8 cellular contexts compared by ENCODE assay signal in genomic region chr18:682416-682815, GRCh38. TPM values are rescaled to one million over a fixed set of nuclear protein-coding genes. Genes with fewer than 3 reads are reported as not detected.
DNase-seq lines count a peak whose midpoint lies in the region; ATAC-seq and TF ChIP-seq lines count a peak whose summit lies in the region.
"Not testable (repeated sequence)": the region's sequence is repeated elsewhere in the genome, so short reads cannot be mapped to it uniquely, and the experiment has no call there.

No MANE protein-coding gene starts in this region.

- intact Hi-C loops in Caco-2 (cut with micrococcal nuclease; ENCODE audit: unreplicated experiment), result loop anchor here (2.0 kb wide), 1 partner anchor 28 kb away; no protein-coding TSS in a partner anchor

- CTCF ChIA-PET in Caco-2 (lab: Charles Lee), result interaction anchor here (0.7 to 1.4 kb wide), 3 partner anchors 58 to 159 kb away, joined by 3 to 6 read pairs (median 3); no protein-coding TSS in a partner anchor
- CTCF ChIA-PET in activated CD4-positive, alpha-beta T cell treated with anti-CD3 and anti-CD28 coated beads, Interleukin-2, amount 10 ng/mL, durations not matched to agents 7 days and 5 days (lab: Charles Lee), result interaction anchor here (0.8 to 3.3 kb wide), 9 partner anchors 10 to 157 kb away, joined by 3 to 16 read pairs (median 3); partner anchors contain the start of genes ENOSF1 and TYMS

- not testable (repeated sequence) for BruUV-seq in Caco-2 (replicated peaks; lab: Mats Ljungman, UMichigan)

- peak overlapping the region; percentile 29 for H3K4me2 ChIP-seq in BLaER1

- DNase-seq in Caco-2; activated CD4-positive, alpha-beta T cell treated with anti-CD3 and anti-CD28 coated beads, Interleukin-2, amount 10 ng/mL, durations not matched to agents 7 days and 5 days; activated T-cell treated with anti-CD3 and anti-CD28 coated beads, Interleukin-2, amount 50 U/mL, for 24 hours; activated naive CD4-positive, alpha-beta T cell treated with anti-CD3 and anti-CD28 coated beads, Interleukin-2, amount 50 U/mL, for 72 hours (ENCODE audit: low spot score in 2 of 2); stimulated activated effector memory CD8-positive, alpha-beta T cell treated with anti-CD3 and anti-CD28 coated beads, Interleukin-12 subunit alpha, Interleukin-12 subunit beta, amount 100 ng/mL, for 72 hours (ENCODE audit: low spot score in 2 of 2): not testable (repeated sequence)
- peak; percentile 64 to 87 for DNase-seq in erythroblast (lab: John Stamatoyannopoulos, UW)

- H3K36me3 ChIP-seq in BLaER1, result peaks cover 27% of the 10 kb centered on the region
- not testable (repeated sequence) for H3K36me3 ChIP-seq in Caco-2 (ENCODE audit: control insufficient read depth, insufficient read depth, low read length)

- not testable (repeated sequence) for TF ChIP-seq CTCF in Caco-2 (IDR thresholded peaks at IDR 0.05; ENCODE audit: insufficient read depth in 1 of 2, low read depth in 1 of 2, low read length in 1 of 2, severe bottlenecking in 1 of 2, unreplicated experiment in 1 of 2)

- H3K9ac ChIP-seq in BLaER1, result not testable (repeated sequence)

- peaks cover 38% of the 10 kb centered on the region for H3K4me1 Mint-ChIP-seq in Caco-2 (ENCODE audit: low read depth, unreplicated experiment)
- peaks cover 20% of the 10 kb centered on the region for H3K4me1 Mint-ChIP-seq in T-helper 1 cell treated with Interleukin-12 subunit alpha and Interleukin-12 subunit beta and Interleukin-4 antibody, amounts not matched to agents 30 μg/mL and 1 μg/mL, for 36 hours (ENCODE audit: low read depth)
- H3K4me1 Mint-ChIP-seq in activated CD4-positive, alpha-beta T cell treated with anti-CD3 and anti-CD28 coated beads, Interleukin-2, amount 10 ng/mL, durations not matched to agents 7 days and 5 days, result peaks cover 28% of the 10 kb centered on the region
- H3K4me1 Mint-ChIP-seq in activated T-cell treated with anti-CD3 and anti-CD28 coated beads, Interleukin-2, amount 50 U/mL, for 24 hours (ENCODE audit: low read depth), result peaks cover 21% of the 10 kb centered on the region
- peaks cover 42% of the 10 kb centered on the region for H3K4me1 Mint-ChIP-seq in stimulated activated effector memory CD8-positive, alpha-beta T cell treated with anti-CD3 and anti-CD28 coated beads, Interleukin-12 subunit alpha, Interleukin-12 subunit beta, amount 100 ng/mL, for 72 hours

- H3K27ac ChIP-seq in BLaER1, result not testable (repeated sequence)

- H3K27me3 ChIP-seq in BLaER1; Caco-2 (replicated peaks; ENCODE audit: control insufficient read depth, insufficient read depth, low read length): not testable (repeated sequence)

- H3K27ac Mint-ChIP-seq in Caco-2 (ENCODE audit: unreplicated experiment), result peak overlapping the region; percentile 71
- peak overlapping the region; percentile 98 for H3K27ac Mint-ChIP-seq in T-helper 1 cell treated with Interleukin-12 subunit alpha and Interleukin-12 subunit beta and Interleukin-4 antibody, amounts not matched to agents 30 μg/mL and 1 μg/mL, for 36 hours
- H3K27ac Mint-ChIP-seq in activated CD4-positive, alpha-beta T cell treated with anti-CD3 and anti-CD28 coated beads, Interleukin-2, amount 10 ng/mL, durations not matched to agents 7 days and 5 days, result peak overlapping the region; percentile 94
- peak overlapping the region; percentile 88 for H3K27ac Mint-ChIP-seq in activated T-cell treated with anti-CD3 and anti-CD28 coated beads, Interleukin-2, amount 50 U/mL, for 24 hours
- peak overlapping the region; percentile 79 to 89 for H3K27ac Mint-ChIP-seq in activated naive CD4-positive, alpha-beta T cell treated with anti-CD3 and anti-CD28 coated beads, Interleukin-2, amount 50 U/mL, for 72 hours
- H3K27ac Mint-ChIP-seq in stimulated activated effector memory CD8-positive, alpha-beta T cell treated with anti-CD3 and anti-CD28 coated beads, Interleukin-12 subunit alpha, Interleukin-12 subunit beta, amount 100 ng/mL, for 72 hours, result peak overlapping the region; percentile 93

- peaks cover 69% of the 10 kb centered on the region for H3K36me3 Mint-ChIP-seq in Caco-2 (ENCODE audit: insufficient read depth, unreplicated experiment)
- peaks cover 38% of the 10 kb centered on the region for H3K36me3 Mint-ChIP-seq in T-helper 1 cell treated with Interleukin-12 subunit alpha and Interleukin-12 subunit beta and Interleukin-4 antibody, amounts not matched to agents 30 μg/mL and 1 μg/mL, for 36 hours (ENCODE audit: low read depth)
- peaks cover 52% of the 10 kb centered on the region for H3K36me3 Mint-ChIP-seq in activated CD4-positive, alpha-beta T cell treated with anti-CD3 and anti-CD28 coated beads, Interleukin-2, amount 10 ng/mL, durations not matched to agents 7 days and 5 days (ENCODE audit: low read depth)
- H3K36me3 Mint-ChIP-seq in activated T-cell treated with anti-CD3 and anti-CD28 coated beads, Interleukin-2, amount 50 U/mL, for 24 hours (ENCODE audit: low read depth), result peaks cover 97% of the 10 kb centered on the region
- H3K36me3 Mint-ChIP-seq in activated naive CD4-positive, alpha-beta T cell treated with anti-CD3 and anti-CD28 coated beads, Interleukin-2, amount 50 U/mL, for 72 hours, result peaks cover 36 to 44% of the 10 kb centered on the region in 2 donors
- H3K36me3 Mint-ChIP-seq in stimulated activated effector memory CD8-positive, alpha-beta T cell treated with anti-CD3 and anti-CD28 coated beads, Interleukin-12 subunit alpha, Interleukin-12 subunit beta, amount 100 ng/mL, for 72 hours, result peaks cover 100% of the 10 kb centered on the region

- not testable (repeated sequence) for H3K4me1 ChIP-seq in BLaER1
- peaks cover 49% of the 10 kb centered on the region for H3K4me1 ChIP-seq in Caco-2

- H3K27me3 Mint-ChIP-seq in Caco-2 (ENCODE audit: insufficient read depth, unreplicated experiment); T-helper 1 cell treated with Interleukin-12 subunit alpha and Interleukin-12 subunit beta and Interleukin-4 antibody, amounts not matched to agents 30 μg/mL and 1 μg/mL, for 36 hours (ENCODE audit: low read depth); activated CD4-positive, alpha-beta T cell treated with anti-CD3 and anti-CD28 coated beads, Interleukin-2, amount 10 ng/mL, durations not matched to agents 7 days and 5 days; activated T-cell treated with anti-CD3 and anti-CD28 coated beads, Interleukin-2, amount 50 U/mL, for 24 hours: not testable (repeated sequence)

- TF ChIP-seq POLR2A in erythroblast (IDR thresholded peaks at IDR 0.05; ENCODE audit: low read length), result not testable (repeated sequence)

- H3K9me3 Mint-ChIP-seq in Caco-2 (ENCODE audit: unreplicated experiment); T-helper 1 cell treated with Interleukin-12 subunit alpha and Interleukin-12 subunit beta and Interleukin-4 antibody, amounts not matched to agents 30 μg/mL and 1 μg/mL, for 36 hours; activated CD4-positive, alpha-beta T cell treated with anti-CD3 and anti-CD28 coated beads, Interleukin-2, amount 10 ng/mL, durations not matched to agents 7 days and 5 days; activated T-cell treated with anti-CD3 and anti-CD28 coated beads, Interleukin-2, amount 50 U/mL, for 24 hours; activated naive CD4-positive, alpha-beta T cell treated with anti-CD3 and anti-CD28 coated beads, Interleukin-2, amount 50 U/mL, for 72 hours; stimulated activated effector memory CD8-positive, alpha-beta T cell treated with anti-CD3 and anti-CD28 coated beads, Interleukin-12 subunit alpha, Interleukin-12 subunit beta, amount 100 ng/mL, for 72 hours: not testable (repeated sequence)

- H3K4me3 ChIP-seq in BLaER1; Caco-2 (ENCODE audit: low read depth, low read length): not testable (repeated sequence)

- not testable (repeated sequence) for H3K9me3 ChIP-seq in BLaER1, Caco-2

- not testable (repeated sequence) for H4K20me1 ChIP-seq in BLaER1

- POLR2A ChIA-PET in Caco-2 (lab: Charles Lee), result interaction anchor here (0.6 to 1.1 kb wide), 2 partner anchors 24 to 153 kb away, joined by 6 to 10 read pairs; no protein-coding TSS in a partner anchor
- POLR2A ChIA-PET in activated CD4-positive, alpha-beta T cell treated with anti-CD3 and anti-CD28 coated beads, Interleukin-2, amount 10 ng/mL, durations not matched to agents 7 days and 5 days (lab: Charles Lee), result interaction anchor here (1.0 kb wide), 2 partner anchors 9 to 24 kb away, joined by 3 to 5 read pairs; no protein-coding TSS in a partner anchor

- not testable (repeated sequence) for ATAC-seq in activated naive CD4-positive, alpha-beta T cell treated with anti-CD3 and anti-CD28 coated beads, Interleukin-2, amount 50 U/mL, for 72 hours; stimulated activated effector memory CD8-positive, alpha-beta T cell treated with anti-CD3 and anti-CD28 coated beads, Interleukin-12 subunit alpha, Interleukin-12 subunit beta, amount 100 ng/mL, for 72 hours

- H3K4me3 Mint-ChIP-seq in Caco-2 (ENCODE audit: unreplicated experiment); T-helper 1 cell treated with Interleukin-12 subunit alpha and Interleukin-12 subunit beta and Interleukin-4 antibody, amounts not matched to agents 30 μg/mL and 1 μg/mL, for 36 hours; activated CD4-positive, alpha-beta T cell treated with anti-CD3 and anti-CD28 coated beads, Interleukin-2, amount 10 ng/mL, durations not matched to agents 7 days and 5 days; activated T-cell treated with anti-CD3 and anti-CD28 coated beads, Interleukin-2, amount 50 U/mL, for 24 hours: not testable (repeated sequence)
- peak overlapping the region; percentile 25 for H3K4me3 Mint-ChIP-seq in stimulated activated effector memory CD8-positive, alpha-beta T cell treated with anti-CD3 and anti-CD28 coated beads, Interleukin-12 subunit alpha, Interleukin-12 subunit beta, amount 100 ng/mL, for 72 hours

RNA-seq across cellular contexts. Expression of gene TYMS, which starts 25.0 kb away (rescaled TPM):
- total RNA-seq in Caco-2 (2022), result 140 and 143 TPM in 2 replicates
- total RNA-seq in activated CD4-positive, alpha-beta T cell treated with anti-CD3 and anti-CD28 coated beads, Interleukin-2, amount 10 ng/mL, durations not matched to agents 7 days and 5 days, result 100 to 1,000 TPM; 421 to 478 TPM
- 100 to 1,000 TPM; 344 to 378 TPM for total RNA-seq in activated naive CD4-positive, alpha-beta T cell treated with anti-CD3 and anti-CD28 coated beads, Interleukin-2, amount 50 U/mL, for 72 hours

RNA-seq across cellular contexts. Expression of gene ENOSF1, which starts 30.0 kb away (rescaled TPM):
- total RNA-seq in Caco-2 (2022), result 112 and 114 TPM in 2 replicates
- 10 to 100 TPM; 67.2 to 70.3 TPM for total RNA-seq in activated CD4-positive, alpha-beta T cell treated with anti-CD3 and anti-CD28 coated beads, Interleukin-2, amount 10 ng/mL, durations not matched to agents 7 days and 5 days
- total RNA-seq in activated naive CD4-positive, alpha-beta T cell treated with anti-CD3 and anti-CD28 coated beads, Interleukin-2, amount 50 U/mL, for 72 hours, result 10 to 100 TPM; 51.8 to 83.8 TPM
